In genomic region chr5:143976055-143976454, GRCh38 we compare ENCODE assay signal across 1 cellular context.
TF ChIP-seq lines count a peak whose summit lies in the region.

No MANE protein-coding gene starts in this region.

TF ChIP-seq in GM23338, 12 proteins besides CTCF, POLR2A, EP300 and RAD21 (continued from another document):
- no peak for TF ChIP-seq JUNB (IDR thresholded peaks at IDR 0.05; ENCODE audit: unreplicated experiment)
TF ChIP-seq in GM23338: peak in this region for 0.
